1 cellular context compared by ENCODE assay signal in genomic region chr2:254231-254630, GRCh38.
TF ChIP-seq lines count a peak whose summit lies in the region.

No MANE protein-coding gene starts in this region.

TF ChIP-seq in H1, 55 proteins besides CTCF, POLR2A, EP300 and RAD21:
- TF ChIP-seq JUND (IDR thresholded peaks at IDR 0.05; ENCODE audit: low read length) (no peak), SAP30 (IDR thresholded peaks at IDR 0.05; ENCODE audit: insufficient read depth, insufficient replicate concordance, low read length) (no peak), BCL11A (IDR thresholded peaks at IDR 0.05; ENCODE audit: low read depth in 2 of 2, low read length in 2 of 2) (no peak), TCF12 (IDR thresholded peaks at IDR 0.05; ENCODE audit: low read depth, low read length) (no peak), TBP (IDR thresholded peaks at IDR 0.05; ENCODE audit: low read depth, low read length) (no peak), ZNF274 (IDR thresholded peaks at IDR 0.05; ENCODE audit: borderline replicate concordance, extremely low read depth, low read length) (no peak), YY1 (IDR thresholded peaks at IDR 0.05; ENCODE audit: low read depth, low read length) (no peak), CBX8 (IDR thresholded peaks at IDR 0.05; ENCODE audit: borderline replicate concordance, low read depth, low read length) (no peak), CEBPB (IDR thresholded peaks at IDR 0.05; ENCODE audit: low read depth, low read length) (no peak), NANOG (IDR thresholded peaks at IDR 0.05; ENCODE audit: insufficient read depth, low read depth, low read length, poor library complexity, severe bottlenecking) (no peak), FOSL1 (IDR thresholded peaks at IDR 0.05; ENCODE audit: insufficient read depth, low read depth, low read length) (no peak), CHD1 (IDR thresholded peaks at IDR 0.05; ENCODE audit: low read depth, low read length) (no peak), ASH2L (IDR thresholded peaks at IDR 0.05; ENCODE audit: low read length) (no peak)
